ENCODE assay signal across 8 cellular contexts in the genomic region with DNA sequence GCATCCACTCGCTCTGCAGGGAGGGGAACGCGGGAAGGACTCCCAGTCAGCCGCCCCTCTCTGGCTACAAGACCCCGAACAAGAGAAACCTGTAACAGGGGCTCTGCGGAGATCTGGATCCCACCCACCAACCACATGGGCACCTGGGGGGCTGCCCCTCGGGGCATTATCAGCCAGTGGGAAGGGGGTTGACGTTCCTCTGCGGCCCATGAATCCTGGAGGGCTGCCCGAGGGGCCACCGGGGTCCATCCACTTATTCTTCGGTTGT. TPM values are rescaled to one million over a fixed set of nuclear protein-coding genes. Genes with fewer than 3 reads are reported as not detected.
DNase-seq lines count a peak whose midpoint lies in the region; ATAC-seq, FAIRE-seq and TF ChIP-seq lines count a peak whose summit lies in the region.

No MANE protein-coding gene starts in this region.

- H3K27me3 Mint-ChIP-seq in Caco-2 (ENCODE audit: insufficient read depth, unreplicated experiment): peaks cover 2% of the 10 kb centered on the region

- BruUV-seq in Caco-2 (replicated peaks; lab: Mats Ljungman, UMichigan) (no TSS peak), Panc1 (replicated peaks; lab: Mats Ljungman, UMichigan) (no TSS peak)

- H3K4me1 Mint-ChIP-seq in Caco-2 (ENCODE audit: low read depth, unreplicated experiment): peaks cover 30% of the 10 kb centered on the region

- intact Hi-C loops in Caco-2 (cut with micrococcal nuclease; ENCODE audit: unreplicated experiment) (loop anchor here (5.0 kb wide), 1 partner anchor 402 kb away; a partner anchor contains a TSS), Panc1 (cut with micrococcal nuclease; ENCODE audit: unreplicated experiment) (no loop called here), esophagus muscularis mucosa (cut with DNase I) (no loop called here), pancreas (cut with DNase I) (no loop called here)

- no peaks in the 10 kb centered on the region; the same call in 1 of the 2 replicates for H3K36me3 ChIP-seq in Caco-2 (ENCODE audit: control insufficient read depth, insufficient read depth, low read length)
- peaks cover 2% of the 10 kb centered on the region; the same call in 1 of the 2 replicates for H3K36me3 ChIP-seq in Panc1 (ENCODE audit: control insufficient read depth, insufficient read depth, low read length)
- H3K36me3 ChIP-seq in esophagus muscularis mucosa: peaks cover 0 to 12% (median 9%) of the 10 kb centered on the region in 4 donors
- H3K36me3 ChIP-seq in pancreas: no peaks in the 10 kb centered on the region

- in situ Hi-C loops in Panc1 (cut with HindIII; ENCODE audit: low pct_unique_long_range_greater_than_20kb, low sequenced_read_pairs): no loop called here

- H3K9me3 Mint-ChIP-seq in Caco-2 (ENCODE audit: unreplicated experiment): no peaks in the 10 kb centered on the region

- TF ChIP-seq EP300 in esophagus muscularis mucosa (IDR thresholded peaks at IDR 0.05): no peak

- no peaks in the 10 kb centered on the region for H3K27me3 ChIP-seq in Caco-2 (replicated peaks; ENCODE audit: control insufficient read depth, insufficient read depth, low read length)
- no peaks in the 10 kb centered on the region for H3K27me3 ChIP-seq in Panc1 (ENCODE audit: control insufficient read depth, insufficient read depth, low read length)
- peaks cover 0 to 6% (median 0%) of the 10 kb centered on the region in 4 donors for H3K27me3 ChIP-seq in esophagus muscularis mucosa
- H3K27me3 ChIP-seq in pancreas: no peaks in the 10 kb centered on the region

- no peak for FAIRE-seq in pancreas (lab: Jason Lieb, UNC)

- ATAC-seq in Panc1 (no peak), pancreas (no peak), HG02852 (IDR thresholded peaks at IDR 0.05; ENCODE audit: unreplicated experiment) (no peak)

- H3K27ac Mint-ChIP-seq in Caco-2 (ENCODE audit: unreplicated experiment): peak overlapping the region; percentile 31

- POLR2A ChIA-PET in Caco-2 (lab: Charles Lee): interaction anchor here (0.6 kb wide), 1 partner anchor 102 kb away, joined by 3 read pairs; no protein-coding TSS in a partner anchor
- POLR2A ChIA-PET in Panc1 (lab: Charles Lee): no interaction called here

- peak overlapping the region; percentile 96 for H3K27ac ChIP-seq in Panc1 (ENCODE audit: low read length)
- peak overlapping the region; percentile 89 to 97 (median 94) for H3K27ac ChIP-seq in esophagus muscularis mucosa (replicated peaks in 1 of 4)
- H3K27ac ChIP-seq in pancreas: peak overlapping the region in 3 of 4 donors; percentile 61 to 85 (median 73)

- H3K4me3 Mint-ChIP-seq in Caco-2 (ENCODE audit: unreplicated experiment): peak overlapping the region; percentile 79

- CTCF ChIA-PET in Caco-2 (lab: Charles Lee) (interaction anchor here (0.7 to 1.1 kb wide), 2 partner anchors 15 to 39 kb away, joined by 3 read pairs; no protein-coding TSS in a partner anchor), Panc1 (lab: Charles Lee) (no interaction called here)

- peaks cover 56% of the 10 kb centered on the region for H3K36me3 Mint-ChIP-seq in Caco-2 (ENCODE audit: insufficient read depth, unreplicated experiment)

- no peak for TF ChIP-seq POLR2A in esophagus muscularis mucosa (IDR thresholded peaks at IDR 0.05; ENCODE audit: low read depth)

- H3K9me3 ChIP-seq in Caco-2: no peaks in the 10 kb centered on the region
- no peaks in the 10 kb centered on the region for H3K9me3 ChIP-seq in Panc1 (ENCODE audit: control insufficient read depth, insufficient read depth, low read depth, low read length)
- H3K9me3 ChIP-seq in esophagus muscularis mucosa: no peaks in the 10 kb centered on the region
- H3K9me3 ChIP-seq in pancreas: no peaks in the 10 kb centered on the region

- H3K4me1 ChIP-seq in Caco-2 (peaks cover 31% of the 10 kb centered on the region), Panc1 (ENCODE audit: control insufficient read depth, insufficient read depth, low read length) (peaks cover 13% of the 10 kb centered on the region), esophagus muscularis mucosa (peaks cover 64 to 94% (median 85%) of the 10 kb centered on the region in 4 donors), pancreas (peaks cover 4 to 14% (median 9%) of the 10 kb centered on the region in 3 donors)

- no peak for TF ChIP-seq CTCF in Caco-2 (IDR thresholded peaks at IDR 0.05; ENCODE audit: insufficient read depth in 1 of 2, low read depth in 1 of 2, low read length in 1 of 2, severe bottlenecking in 1 of 2, unreplicated experiment in 1 of 2)
- no peak for TF ChIP-seq CTCF in Panc1 (IDR thresholded peaks at IDR 0.05)
- no peak for TF ChIP-seq CTCF in esophagus muscularis mucosa (IDR thresholded peaks at IDR 0.05)
- no peak for TF ChIP-seq CTCF in pancreas (IDR thresholded peaks at IDR 0.05)

- no peak for DNase-seq in Caco-2
- DNase-seq in Panc1 (ENCODE audit: low read depth, low spot score): no peak
- no peak for DNase-seq in esophagus muscularis mucosa (ENCODE audit: extremely low spot score)
- DNase-seq in pancreas: no peak
- DNase-seq in stimulated activated CD4-positive, alpha-beta T cell treated with anti-CD3 and anti-CD28 coated beads, Interleukin-15, amount 100 ng/mL, for 24 hours: no peak
- DNase-seq in iPS-NIHi7 (ENCODE audit: extremely low spot score): no peak
- no peak for DNase-seq in DMS153 treated with DMSO at 0.1 percent for 48 hours (lab: John Stamatoyannopoulos, UW; ENCODE audit: unreplicated experiment)

- peak overlapping the region; percentile 90 for H3K4me3 ChIP-seq in Caco-2 (ENCODE audit: low read depth, low read length)
- H3K4me3 ChIP-seq in Panc1 (ENCODE audit: low read depth in 2 of 2, low read length in 2 of 2): peak overlapping the region; percentile 76 to 90
- peak overlapping the region; percentile 81 to 95 (median 92) for H3K4me3 ChIP-seq in esophagus muscularis mucosa
- peak overlapping the region; percentile 78 to 84 (median 80) for H3K4me3 ChIP-seq in pancreas

- WGBS in esophagus muscularis mucosa: 8% methylated on average over 8 of the region's 12 CpGs
- 11 to 15% methylated on average over 12 of the region's 12 CpGs for WGBS in pancreas, 2 donors

RNA-seq across cellular contexts. Expression of a gene that starts 1.8 kb away (rescaled TPM):
- total RNA-seq in Caco-2 (2022): 91.3 and 95.1 TPM in 2 replicates
- total RNA-seq in Panc1 (2021; ENCODE audit: unreplicated experiment): 43.9 TPM
- 64.8 TPM for polyA plus RNA-seq in Panc1 (2012; ENCODE audit: insufficient read length)
- total RNA-seq in esophagus muscularis mucosa: 10 to 100 TPM; 10.3 to 15.7 (median 12.4) TPM
- 10 to 100 TPM; 12.9 to 25.2 (median 21.1) TPM for total RNA-seq in pancreas
- 10 to 100 TPM; 39.2 to 39.6 TPM for polyA plus RNA-seq in pancreas

RNA-seq across cellular contexts. Expression of a gene that starts 2.6 kb away (rescaled TPM):
- 427 and 465 TPM in 2 replicates for total RNA-seq in Caco-2 (2022)
- 233 TPM for total RNA-seq in Panc1 (2021; ENCODE audit: unreplicated experiment)
- polyA plus RNA-seq in Panc1 (2012; ENCODE audit: insufficient read length): 236 TPM
- 100 to 1,000 TPM; 122 to 158 (median 137) TPM for total RNA-seq in esophagus muscularis mucosa
- 10 to 100 TPM; 27.7 to 74.7 (median 54.5) TPM for total RNA-seq in pancreas
- 100 to 1,000 TPM; 104 to 107 TPM for polyA plus RNA-seq in pancreas

RNA-seq across cellular contexts. Expression of a gene that starts 19.8 kb away (rescaled TPM):
- total RNA-seq in Caco-2 (2022) (16.6 and 18.3 TPM in 2 replicates), Panc1 (2021; ENCODE audit: unreplicated experiment) (45.0 TPM), esophagus muscularis mucosa (10 to 100 TPM; 10.1 to 18.5 (median 18.0) TPM), pancreas (10 to 100 TPM; 27.5 to 44.3 (median 30.9) TPM)
- polyA plus RNA-seq in Panc1 (2012; ENCODE audit: insufficient read length): 39.3 TPM
- polyA plus RNA-seq in pancreas: 10 to 100 TPM; 28.1 to 34.9 TPM

RNA-seq across cellular contexts. Expression of a gene that starts 44.9 kb away (rescaled TPM):
- total RNA-seq in Caco-2 (2022) (69.7 and 72.5 TPM in 2 replicates), Panc1 (2021; ENCODE audit: unreplicated experiment) (50.6 TPM), esophagus muscularis mucosa (10 to 100 TPM; 62.7 to 83.6 (median 73.0) TPM), pancreas (100 to 1,000 TPM in 1 of 6 donors, 10 to 100 TPM in 5; 51.3 to 112 (median 67.4) TPM)
- 38.4 TPM for polyA plus RNA-seq in Panc1 (2012; ENCODE audit: insufficient read length)
- polyA plus RNA-seq in pancreas: 100 to 1,000 TPM in 1 of 2 donors, 10 to 100 TPM in 1; 69.9 to 181 TPM

RNA-seq across cellular contexts. Expression of a gene that starts 49.4 kb away (rescaled TPM):
- total RNA-seq in Caco-2 (2022): 39.6 and 42.3 TPM in 2 replicates
- 42.3 TPM for total RNA-seq in Panc1 (2021; ENCODE audit: unreplicated experiment)
- polyA plus RNA-seq in Panc1 (2012; ENCODE audit: insufficient read length): 39.2 TPM
- 10 to 100 TPM; 39.5 to 72.1 (median 53.2) TPM for total RNA-seq in esophagus muscularis mucosa
- 10 to 100 TPM in 5 of 6 donors, 1 to 10 TPM in 1; 9.0 to 22.2 (median 11.7) TPM for total RNA-seq in pancreas
- polyA plus RNA-seq in pancreas: 10 to 100 TPM; 14.2 to 17.0 TPM
